In the genomic region with DNA sequence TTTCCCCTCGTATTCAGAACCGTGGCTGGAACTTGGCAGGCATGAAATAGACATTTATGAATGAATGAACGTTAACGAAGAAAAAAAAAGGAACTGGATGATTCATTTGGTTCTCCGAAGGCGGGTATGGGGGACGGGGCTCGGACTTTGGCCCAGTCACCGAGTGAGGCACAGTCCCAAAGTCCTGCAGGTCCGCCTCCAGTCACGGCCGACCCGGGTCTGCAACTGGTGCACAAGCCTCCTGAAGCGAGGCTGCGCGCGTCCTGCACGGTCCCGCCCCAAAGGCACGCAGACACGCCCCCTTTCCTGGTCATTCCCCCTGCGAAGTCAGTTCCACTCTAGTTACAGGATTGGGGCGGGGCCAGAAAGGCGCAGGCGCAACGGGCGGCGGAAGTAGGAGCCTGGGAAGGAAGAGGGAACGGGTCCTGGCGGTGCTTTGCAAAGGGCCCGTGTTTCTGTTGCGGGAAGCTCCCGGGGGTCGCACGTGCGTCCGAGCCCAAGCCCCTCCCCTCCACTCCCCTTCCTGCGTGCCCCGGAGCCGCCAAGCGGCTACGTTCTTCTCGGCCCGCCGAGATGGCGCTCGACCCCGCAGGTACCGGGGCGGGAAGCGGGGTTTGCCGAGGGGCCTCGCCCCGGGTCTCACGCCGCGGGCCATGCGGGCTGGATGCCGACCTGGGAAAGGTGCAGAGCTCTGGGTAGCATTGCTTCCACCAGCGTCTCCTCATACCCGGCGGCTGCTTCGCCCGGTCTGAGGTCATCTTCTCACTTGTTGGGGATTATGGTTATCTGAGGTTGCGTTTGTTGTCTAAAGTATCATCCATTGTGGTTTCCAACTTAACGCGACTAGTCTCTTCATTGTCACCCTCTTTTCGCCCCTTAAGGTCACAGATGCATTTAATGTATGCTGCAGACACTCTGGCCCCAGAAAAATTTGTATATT, we compare ENCODE assay signal across 1 cellular context.
TF ChIP-seq lines count a peak whose summit lies in the region.

A gene with protein sequence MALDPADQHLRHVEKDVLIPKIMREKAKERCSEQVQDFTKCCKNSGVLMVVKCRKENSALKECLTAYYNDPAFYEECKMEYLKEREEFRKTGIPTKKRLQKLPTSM (plus strand): TSS at position 399 of the 940 bp plus-strand sequence. CDS start 175 bp downstream, at position 574.

TF ChIP-seq in HepG2, 621 proteins besides CTCF, POLR2A, EP300 and RAD21 (continued from another document):
- TF ChIP-seq, protein P1, sequence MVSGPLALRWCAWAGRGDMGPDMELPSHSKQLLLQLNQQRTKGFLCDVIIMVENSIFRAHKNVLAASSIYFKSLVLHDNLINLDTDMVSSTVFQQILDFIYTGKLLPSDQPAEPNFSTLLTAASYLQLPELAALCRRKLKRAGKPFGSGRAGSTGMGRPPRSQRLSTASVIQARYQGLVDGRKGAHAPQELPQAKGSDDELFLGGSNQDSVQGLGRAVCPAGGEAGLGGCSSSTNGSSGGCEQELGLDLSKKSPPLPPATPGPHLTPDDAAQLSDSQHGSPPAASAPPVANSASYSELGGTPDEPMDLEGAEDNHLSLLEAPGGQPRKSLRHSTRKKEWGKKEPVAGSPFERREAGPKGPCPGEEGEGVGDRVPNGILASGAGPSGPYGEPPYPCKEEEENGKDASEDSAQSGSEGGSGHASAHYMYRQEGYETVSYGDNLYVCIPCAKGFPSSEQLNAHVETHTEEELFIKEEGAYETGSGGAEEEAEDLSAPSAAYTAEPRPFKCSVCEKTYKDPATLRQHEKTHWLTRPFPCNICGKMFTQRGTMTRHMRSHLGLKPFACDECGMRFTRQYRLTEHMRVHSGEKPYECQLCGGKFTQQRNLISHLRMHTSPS (CRISPR knock-in tag; IDR thresholded peaks at IDR 0.05; ENCODE audit: low read depth): no peak
